30 cellular contexts compared by ENCODE assay signal in genomic region chr5:102902647-102903046, GRCh38.
DNase-seq lines count a peak whose midpoint lies in the region; ATAC-seq, FAIRE-seq and TF ChIP-seq lines count a peak whose summit lies in the region.
"Had no signal": no experiment of that assay in that cellular context is flagged by ENCODE, and none has a peak within 500 bp of the region (broad histone marks: within the 10 kb centered on the region; RNA-seq: fewer than 3 reads in every experiment).

No MANE protein-coding gene starts in this region.

- DNase-seq in COR-L47 (lab: John Stamatoyannopoulos, UW) (peak; percentile 21), HCT116 (ENCODE audit: low read depth, low spot score) (no peak), NCI-H748 (lab: John Stamatoyannopoulos, UW; ENCODE audit: unreplicated experiment) (peak; percentile 67), bronchial epithelial cell (ENCODE audit: low read depth) (peak; percentile 22), retina (no peak)
- DNase-seq in effector CD4-positive, alpha-beta T cell: no peak
- DNase-seq: ACHN; activated CD4-positive, alpha-beta T cell treated with anti-CD3 and anti-CD28 coated beads, Interleukin-2, amount 50 U/mL, for 4 hours; activated T-cell treated with anti-CD3 and anti-CD28 coated beads, Interleukin-2, amount 50 U/mL, for 48 hours; CD4-positive, alpha-beta memory T cell; dermis blood vessel endothelial cell; foreskin melanocyte; heart left ventricle; kidney; left ventricle myocardium superior; NCI-H187 treated with DMSO at 0.1 percent for 48 hours; NCI-H226; NK-92 treated with Interleukin-12 subunit alpha and Interleukin-12 subunit beta, amount 100 ng/mL, for 24 hours; stimulated activated CD4-positive, alpha-beta T cell treated with anti-CD3 and anti-CD28 coated beads, Interleukin-2, amount 100 ng/mL, for 24 hours; stimulated activated naive CD8-positive, alpha-beta T cell treated with anti-CD3 and anti-CD28 coated beads, Interleukin-15, Interleukin-2, amounts not matched to agents 100 U/mL and 50 U/mL, for 24 hours; T-helper 2 cell; uterus had no signal

- H3K4me3 ChIP-seq in HCT116 (replicated peaks in 1 of 2; ENCODE audit: low read depth in 1 of 2, low read length in 2 of 2) (no peak overlapping the region), bronchial epithelial cell (ENCODE audit: low read depth, low read length) (no peak overlapping the region)
- H3K4me3 ChIP-seq: heart left ventricle, neural progenitor cell, right atrium auricular region, smooth muscle cell, thoracic aorta, uterus had no signal

- no peaks in the 10 kb centered on the region for H4K20me1 ChIP-seq in HCT116 (ENCODE audit: insufficient read depth)

- CTCF ChIA-PET in HCT116 (lab: Charles Lee): no interaction called here

- TF ChIP-seq CTCF in HCT116 (IDR thresholded peaks at IDR 0.05 in 2 of 3, conservative IDR thresholded peaks at IDR 0.05 in 1 of 3; ENCODE audit: borderline replicate concordance in 1 of 3, insufficient read depth in 1 of 3, low read depth in 2 of 3, low read length in 2 of 3) (no peak), bronchial epithelial cell (IDR thresholded peaks at IDR 0.05; ENCODE audit: insufficient read depth, low read length, severe bottlenecking) (no peak)

- no peak for ATAC-seq in HCT116
- no peak for ATAC-seq in GM18519 (IDR thresholded peaks at IDR 0.05; ENCODE audit: low FRiP score, unreplicated experiment)
- ATAC-seq: activated CD4-positive, CD25-positive, alpha-beta regulatory T cell treated with anti-CD3 and anti-CD28 coated beads, Interleukin-2, amount 50 U/mL, for 24 hours; stimulated activated naive CD8-positive, alpha-beta T cell treated with anti-CD3 and anti-CD28 coated beads, Interleukin-15, Interleukin-2, amounts not matched to agents 100 U/mL and 50 U/mL, for 24 hours had no signal

- H3K9me2 ChIP-seq in HCT116 (ENCODE audit: insufficient read depth): no peaks in the 10 kb centered on the region

- no peak overlapping the region for H3K27ac ChIP-seq in HCT116 (ENCODE audit: low read depth, low read length)
- H3K27ac ChIP-seq: neural progenitor cell, parathyroid adenoma, right atrium auricular region, thoracic aorta, uterus had no signal

- H3K36me3 ChIP-seq in HCT116 (ENCODE audit: control insufficient read depth in 1 of 2, insufficient read depth in 2 of 2, low read length in 2 of 2) (peaks cover 0 to 7% of the 10 kb centered on the region in 2 experiments; a peak in 1 of 4 replicates), bronchial epithelial cell (ENCODE audit: control insufficient read depth, insufficient read depth, low read length) (no peaks in the 10 kb centered on the region)
- H3K36me3 ChIP-seq: neural progenitor cell, thoracic aorta, uterus had no signal

- POLR2A ChIA-PET in HCT116 (lab: Charles Lee): no interaction called here

- RAD21 ChIA-PET in HCT116 (lab: Charles Lee; ENCODE audit: low non-redundant PET in 1 of 2, low total read pairs in 2 of 2, uncharacterized antibody in 2 of 2, unreplicated experiment in 2 of 2): no interaction called here

- H3K9ac ChIP-seq in HCT116 (ENCODE audit: low read length): no peak overlapping the region
- H3K9ac ChIP-seq: neural progenitor cell, parathyroid adenoma had no signal

- no peak for TF ChIP-seq POLR2A in HCT116 (IDR thresholded peaks at IDR 0.05; ENCODE audit: borderline replicate concordance, extremely low read depth, insufficient read depth, insufficient read length)

- no peak for FAIRE-seq in bronchial epithelial cell (lab: Jason Lieb, UNC)
- FAIRE-seq: GM12891, kidney had no signal

- no peaks in the 10 kb centered on the region for H3K9me3 ChIP-seq in HCT116 (ENCODE audit: control insufficient read depth in 1 of 2, insufficient read depth in 1 of 2, low read depth in 1 of 2, low read length in 2 of 2)
- H3K9me3 ChIP-seq: right atrium auricular region, thoracic aorta, uterus had no signal

- H3K27me3 ChIP-seq in HCT116 (ENCODE audit: insufficient read depth, low read length) (no peaks in the 10 kb centered on the region), bronchial epithelial cell (ENCODE audit: control insufficient read depth, insufficient read depth, low read length) (no peaks in the 10 kb centered on the region)
- H3K27me3 ChIP-seq: heart left ventricle, neural progenitor cell, right atrium auricular region, uterus had no signal

- intact Hi-C loops in HCT116 (cut with micrococcal nuclease): no loop called here

- no peak overlapping the region for H2AFZ ChIP-seq in HCT116 (ENCODE audit: low read depth, low read length, poor library complexity, severe bottlenecking)
- H2AFZ ChIP-seq: neural progenitor cell, parathyroid adenoma had no signal

- no TSS peak for BruUV-seq in HCT116 (replicated peaks; lab: Mats Ljungman, UMichigan)

- peaks cover 62% of the 10 kb centered on the region for H3K79me2 ChIP-seq in HCT116 (ENCODE audit: insufficient read depth, low read length)
- H3K79me2 ChIP-seq: parathyroid adenoma had no signal

- no peak for TF ChIP-seq RAD21 in HCT116 (IDR thresholded peaks at IDR 0.05; ENCODE audit: low read depth)

- 0 out of 2 replicates have a peak overlapping the region, but pooled peaks have one; percentile 0 for H3K4me2 ChIP-seq in HCT116 (ENCODE audit: low read length)
- H3K4me2 ChIP-seq: neural progenitor cell, smooth muscle cell had no signal

- peaks cover 17 to 18% of the 10 kb centered on the region in 2 experiments; a peak in 3 of 4 replicates for H3K4me1 ChIP-seq in HCT116 (ENCODE audit: control insufficient read depth in 1 of 2, insufficient read depth in 2 of 2, low read length in 2 of 2)
- H3K4me1 ChIP-seq: parathyroid adenoma, uterus had no signal

TF ChIP-seq in HCT116, 20 proteins besides CTCF, POLR2A, EP300 and RAD21:
- TF ChIP-seq SP1 (IDR thresholded peaks at IDR 0.05; ENCODE audit: low read depth) (no peak), ZBTB33 (IDR thresholded peaks at IDR 0.05; ENCODE audit: extremely low read depth, insufficient replicate concordance, low read length) (no peak), MAX (IDR thresholded peaks at IDR 0.05) (no peak), SRF (IDR thresholded peaks at IDR 0.05; ENCODE audit: low read depth) (no peak), JUND (IDR thresholded peaks at IDR 0.05) (no peak), EZH2phosphoT487 (IDR thresholded peaks at IDR 0.05; ENCODE audit: borderline replicate concordance) (no peak), CBX3 (IDR thresholded peaks at IDR 0.05; ENCODE audit: low read depth) (no peak), EGR1 (IDR thresholded peaks at IDR 0.05; ENCODE audit: low read depth) (no peak), ATF3 (IDR thresholded peaks at IDR 0.05) (no peak), REST (IDR thresholded peaks at IDR 0.05; ENCODE audit: low read depth) (no peak), ELF1 (IDR thresholded peaks at IDR 0.05; ENCODE audit: borderline replicate concordance, low read depth) (no peak), ZFX (IDR thresholded peaks at IDR 0.05) (no peak)

Comparison
In these comparisons a context has a peak if more than half of its experiments do, and no peak if none do; other contexts are left out.
1. DNase-seq: peak in COR-L47 (single experiment), NCI-H748 (single experiment) and bronchial epithelial cell (single experiment); none in HCT116 (single experiment), retina (single experiment) and effector CD4-positive, alpha-beta T cell (single experiment).